ENCODE assay signal across 1 cellular context in genomic region chr20:34923414-34923813, GRCh38.
TF ChIP-seq lines count a peak whose summit lies in the region.

No MANE protein-coding gene starts in this region.

TF ChIP-seq in WTC11, 78 proteins besides CTCF, POLR2A, EP300 and RAD21:
- no peak for TF ChIP-seq E2F5 (CRISPR knock-in tag; IDR thresholded peaks at IDR 0.05)
- no peak for TF ChIP-seq ZNF425 (CRISPR knock-in tag; conservative IDR thresholded peaks at IDR 0.05)
- no peak for TF ChIP-seq SMAD4 (CRISPR knock-in tag; IDR thresholded peaks at IDR 0.05)
- TF ChIP-seq RELA (CRISPR knock-in tag; IDR thresholded peaks at IDR 0.05; ENCODE audit: borderline replicate concordance): no peak
